8 cellular contexts compared by ENCODE assay signal in the genomic region with DNA sequence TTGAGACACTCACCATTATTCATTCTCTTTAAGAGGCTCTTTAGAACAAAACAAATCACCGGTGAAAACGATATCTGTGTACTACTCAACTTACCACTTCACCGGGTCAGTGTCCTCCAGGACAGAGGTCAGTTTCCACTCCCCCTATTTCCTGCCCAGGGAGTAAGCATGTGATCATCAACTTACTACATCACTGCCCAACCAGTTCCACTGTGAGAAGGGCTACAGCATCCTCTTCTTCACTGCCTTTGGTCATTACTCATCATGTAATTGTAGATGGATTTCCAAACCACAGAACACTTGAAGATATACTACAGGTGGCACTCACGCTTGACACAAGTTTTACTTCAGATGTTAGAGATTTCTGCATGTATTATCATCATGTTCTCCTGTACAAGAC. TPM values are rescaled to one million over a fixed set of nuclear protein-coding genes. Genes with fewer than 3 reads are reported as not detected.
DNase-seq lines count a peak whose midpoint lies in the region; ATAC-seq and TF ChIP-seq lines count a peak whose summit lies in the region.

No MANE protein-coding gene starts in this region.

- peak overlapping the region; percentile 52; the same call in 1 of the 2 replicates for H2AFZ ChIP-seq in PC-9

- no peak overlapping the region for H3K27ac Mint-ChIP-seq in CD8-positive, alpha-beta T cell

- DNase-seq in CD8-positive, alpha-beta T cell = no peak
- DNase-seq in PC-9 (peak; percentile 57 to 94), left ventricle myocardium inferior (no peak), transverse colon (no peak), tibial artery (no peak), iPS-NIHi7 (ENCODE audit: extremely low spot score) (no peak)
- DNase-seq in NK-92 treated with Interleukin-12 subunit alpha and Interleukin-12 subunit beta, amount 100 ng/mL, for 24 hours (lab: John Stamatoyannopoulos, UW) = no peak

- no peak for TF ChIP-seq POLR2A in transverse colon (IDR thresholded peaks at IDR 0.05)

- WGBS in transverse colon (ENCODE audit: low coverage in 1 of 2), 2 donors = 66 to 79% methylated on average over 3 to 4 of the region's 4 CpGs

- no peak overlapping the region for H3K27ac ChIP-seq in CD8-positive, alpha-beta T cell (ENCODE audit: low read depth, low read length)
- H3K27ac ChIP-seq in PC-9 = peak overlapping the region; percentile 94
- peak overlapping the region; percentile 33 for H3K27ac ChIP-seq in left ventricle myocardium inferior (replicated peaks)
- peak overlapping the region; percentile 9 to 43 (median 28) for H3K27ac ChIP-seq in transverse colon
- H3K27ac ChIP-seq in tibial artery = no peak overlapping the region

- H3K9me2 ChIP-seq in PC-9 (ENCODE audit: insufficient read depth) = no peaks in the 10 kb centered on the region

- intact Hi-C loops in CD8-positive, alpha-beta T cell (cut with DNase I, micrococcal nuclease) = no loop called here
- intact Hi-C loops in PC-9 (cut with micrococcal nuclease; ENCODE audit: unreplicated experiment) = loop anchor here (1.0 to 2.0 kb wide), 5 partner anchors 22 to 117 kb away; no protein-coding TSS in a partner anchor
- intact Hi-C loops in left ventricle myocardium inferior (cut with micrococcal nuclease) = no loop called here
- intact Hi-C loops in transverse colon (cut with DNase I; ENCODE audit: low total_unique reads) = no loop called here
- intact Hi-C loops in tibial artery (cut with DNase I; ENCODE audit: low total_unique reads) = loop anchor here (10.0 kb wide), 1 partner anchor 80 kb away; no protein-coding TSS in a partner anchor

- H3K9me3 Mint-ChIP-seq in CD8-positive, alpha-beta T cell = no peaks in the 10 kb centered on the region

- peaks cover 28% of the 10 kb centered on the region for H3K27me3 Mint-ChIP-seq in CD8-positive, alpha-beta T cell (ENCODE audit: low read depth)

- no peak overlapping the region for H3K4me3 Mint-ChIP-seq in CD8-positive, alpha-beta T cell

- no peaks in the 10 kb centered on the region for H3K9me3 ChIP-seq in CD8-positive, alpha-beta T cell (ENCODE audit: low read length)
- H3K9me3 ChIP-seq in PC-9 (ENCODE audit: insufficient read depth, low read depth) (no peaks in the 10 kb centered on the region), left ventricle myocardium inferior (replicated peaks) (no peaks in the 10 kb centered on the region), transverse colon (no peaks in the 10 kb centered on the region), tibial artery (no peaks in the 10 kb centered on the region)

- peaks cover 14% of the 10 kb centered on the region for H3K4me1 ChIP-seq in CD8-positive, alpha-beta T cell (ENCODE audit: insufficient read depth, low read length)
- peaks cover 67% of the 10 kb centered on the region for H3K4me1 ChIP-seq in PC-9 (replicated peaks; ENCODE audit: insufficient read depth)
- peaks cover 21% of the 10 kb centered on the region for H3K4me1 ChIP-seq in left ventricle myocardium inferior
- H3K4me1 ChIP-seq in transverse colon = peaks cover 0 to 14% (median 7%) of the 10 kb centered on the region in 4 donors
- peaks cover 0 to 11% (median 3%) of the 10 kb centered on the region in 4 donors for H3K4me1 ChIP-seq in tibial artery

- H3K4me1 Mint-ChIP-seq in CD8-positive, alpha-beta T cell (ENCODE audit: low read depth) = peaks cover 20% of the 10 kb centered on the region

- no TSS peak for BruUV-seq in PC-9 (replicated peaks; lab: Mats Ljungman, UMichigan)

- H3K4me3 ChIP-seq in CD8-positive, alpha-beta T cell (ENCODE audit: low read depth, low read length) = no peak overlapping the region
- H3K4me3 ChIP-seq in PC-9 = peak overlapping the region; percentile 45; the same call in 1 of the 2 replicates
- H3K4me3 ChIP-seq in left ventricle myocardium inferior = peak overlapping the region; percentile 13
- H3K4me3 ChIP-seq in transverse colon = no peak overlapping the region
- no peak overlapping the region for H3K4me3 ChIP-seq in tibial artery

- peak; percentile 28 for ATAC-seq in CD8-positive, alpha-beta T cell
- ATAC-seq in GM21576 (IDR thresholded peaks at IDR 0.05; ENCODE audit: unreplicated experiment) = peak; percentile 24

- in situ Hi-C loops in transverse colon (cut with MboI; ENCODE audit: low pct_ligation_motif_present in 1 of 4, low pct_unique_long_range_greater_than_20kb in 1 of 4, low sequenced_read_pairs in 3 of 4) = no loop called here

- no peak for TF ChIP-seq EP300 in transverse colon (IDR thresholded peaks at IDR 0.05; ENCODE audit: low read depth)

- H3K36me3 ChIP-seq in CD8-positive, alpha-beta T cell (ENCODE audit: insufficient read depth, low read length) = no peaks in the 10 kb centered on the region
- H3K36me3 ChIP-seq in PC-9 (ENCODE audit: low read depth) (no peaks in the 10 kb centered on the region), left ventricle myocardium inferior (no peaks in the 10 kb centered on the region), transverse colon (no peaks in the 10 kb centered on the region), tibial artery (no peaks in the 10 kb centered on the region)

- peak overlapping the region; percentile 75 for H3K4me2 ChIP-seq in PC-9

- no peaks in the 10 kb centered on the region for H4K20me1 ChIP-seq in PC-9 (ENCODE audit: insufficient read depth)

- POLR2A ChIA-PET in CD8-positive, alpha-beta T cell (lab: Charles Lee) = no interaction called here
- POLR2A ChIA-PET in PC-9 (lab: Charles Lee; ENCODE audit: unreplicated experiment) = no interaction called here

- CTCF ChIA-PET in CD8-positive, alpha-beta T cell (lab: Charles Lee) = no interaction called here
- CTCF ChIA-PET in PC-9 (lab: Charles Lee) = no interaction called here

- H3F3A ChIP-seq in PC-9 (ENCODE audit: insufficient read depth, low read depth) = peaks cover 35% of the 10 kb centered on the region

- H3K27me3 ChIP-seq in CD8-positive, alpha-beta T cell (ENCODE audit: insufficient read depth, low read length) = peaks cover 6% of the 10 kb centered on the region
- H3K27me3 ChIP-seq in PC-9 (ENCODE audit: insufficient read depth, low read depth) (no peaks in the 10 kb centered on the region), left ventricle myocardium inferior (ENCODE audit: low read depth) (no peaks in the 10 kb centered on the region), transverse colon (no peaks in the 10 kb centered on the region), tibial artery (no peaks in the 10 kb centered on the region)

- H3K36me3 Mint-ChIP-seq in CD8-positive, alpha-beta T cell = no peaks in the 10 kb centered on the region

- H3K79me2 ChIP-seq in PC-9 (ENCODE audit: low read depth) = peaks cover 74% of the 10 kb centered on the region

- TF ChIP-seq CTCF in CD8-positive, alpha-beta T cell (IDR thresholded peaks at IDR 0.05) = no peak
- TF ChIP-seq CTCF in PC-9 (conservative IDR thresholded peaks at IDR 0.05) (no peak), left ventricle myocardium inferior (IDR thresholded peaks at IDR 0.05; ENCODE audit: borderline replicate concordance) (no peak), transverse colon (IDR thresholded peaks at IDR 0.05) (no peak), tibial artery (IDR thresholded peaks at IDR 0.05) (no peak)

RNA-seq across cellular contexts. Expression of a gene that starts 5.7 kb away (rescaled TPM):
- total RNA-seq in CD8-positive, alpha-beta T cell = 1 to 10 TPM; 1.3 to 2.4 TPM
- total RNA-seq in PC-9 (2021) (10.0 and 19.9 TPM in 2 replicates), left ventricle myocardium inferior (1.7 TPM), transverse colon (10 to 100 TPM in 3 of 4 donors, 1 to 10 TPM in 1; 6.4 to 79.3 (median 65.9) TPM)

Comparison
In these comparisons a context has a peak if more than half of its experiments do, and no peak if none do; other contexts are left out.
1. DNase-seq: peak in PC-9 (2 of 2); none in CD8-positive, alpha-beta T cell (0 of 7), left ventricle myocardium inferior (single experiment), transverse colon (single experiment), NK-92 treated with Interleukin-12 subunit alpha and Interleukin-12 subunit beta, amount 100 ng/mL, for 24 hours (single experiment), tibial artery (0 of 2) and iPS-NIHi7 (single experiment).
2. H3K27ac ChIP-seq: peak in PC-9 (single experiment), left ventricle myocardium inferior (single experiment) and transverse colon (4 of 4); none in CD8-positive, alpha-beta T cell (single experiment) and tibial artery (0 of 2).
3. H3K4me3 ChIP-seq: peak in PC-9 (single experiment) and left ventricle myocardium inferior (single experiment); none in CD8-positive, alpha-beta T cell (single experiment), transverse colon (0 of 4) and tibial artery (0 of 2).
4. intact Hi-C loops: an anchor here in PC-9 (1.0 to 2.0 kb wide) and tibial artery (10.0 kb wide); none called in CD8-positive, alpha-beta T cell, left ventricle myocardium inferior and transverse colon.